ENCODE assay signal across 9 cellular contexts in the genomic region with DNA sequence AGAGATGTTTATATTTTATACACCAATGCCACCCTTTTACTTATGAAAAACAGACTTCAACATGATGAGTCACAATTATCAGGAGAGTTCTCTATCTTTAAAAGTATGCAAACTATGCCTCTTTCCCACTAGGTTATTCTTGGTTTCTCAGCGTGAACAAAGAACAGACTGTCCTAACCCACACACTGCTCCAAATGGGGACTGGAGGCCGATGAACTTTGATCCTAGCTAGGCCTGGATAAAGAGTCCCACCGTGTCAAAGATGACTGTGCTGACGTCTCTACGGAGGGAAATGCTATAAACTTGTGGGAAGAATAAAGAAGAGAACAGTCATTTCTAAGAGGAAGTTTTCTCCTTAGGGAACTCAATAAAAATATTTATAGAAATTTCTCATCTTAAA.
DNase-seq lines count a peak whose midpoint lies in the region; TF ChIP-seq lines count a peak whose summit lies in the region.
"Had no signal": no experiment of that assay in that cellular context is flagged by ENCODE, and none has a peak within 500 bp of the region (broad histone marks: within the 10 kb centered on the region; RNA-seq: fewer than 3 reads in every experiment).

No MANE protein-coding gene starts in this region.

- H3K9ac ChIP-seq in HUES64 (ENCODE audit: low read depth, low read length), result no peak overlapping the region

- H3K4me1 ChIP-seq in HUES64 (ENCODE audit: insufficient read depth, low read length), result peaks cover 18% of the 10 kb centered on the region; the same call in 1 of the 2 replicates
- peaks cover 21% of the 10 kb centered on the region for H3K4me1 ChIP-seq in ectodermal cell (ENCODE audit: control insufficient read depth, insufficient read depth, low read length)
- H3K4me1 ChIP-seq in muscle layer of duodenum (ENCODE audit: control insufficient read depth in 1 of 2, insufficient read depth in 2 of 2, low read length in 2 of 2), result peaks cover 4 to 15% of the 10 kb centered on the region in 2 donors

- 49% methylated on average over 5 of the region's 5 CpGs for WGBS in HUES64
- 22 to 24% methylated on average over 5 of the region's 5 CpGs for WGBS in ectodermal cell, 2 experiments

- in situ Hi-C loops in GM13976 (cut with MboI; ENCODE audit: low sequenced_read_pairs, unreplicated experiment), result no loop called here
- in situ Hi-C loops in GM13977 (cut with MboI; ENCODE audit: low pct_unique_long_range_greater_than_20kb, low sequenced_read_pairs, unreplicated experiment), result no loop called here

- H3K27me3 ChIP-seq in HUES64 (ENCODE audit: insufficient read depth, low read length) (no peaks in the 10 kb centered on the region), ectodermal cell (ENCODE audit: control insufficient read depth, insufficient read depth, low read length, poor library complexity, severe bottlenecking) (no peaks in the 10 kb centered on the region), muscle layer of duodenum (ENCODE audit: low read depth, low read length) (no peaks in the 10 kb centered on the region)

- DNase-seq in GM13976 (ENCODE audit: low spot score) (peak; percentile 4), GM13977 (ENCODE audit: low spot score) (no peak), NAMALWA (ENCODE audit: low spot score) (no peak), cerebellar cortex (ENCODE audit: low spot score) (no peak), hippocampal formation (lab: John Stamatoyannopoulos, UW) (no peak)

- H3K27ac ChIP-seq in HUES64 (ENCODE audit: low read depth, low read length) (peak overlapping the region; percentile 31; the same call in 1 of the 2 replicates), ectodermal cell (ENCODE audit: insufficient read depth, low read depth, low read length, poor library complexity, severe bottlenecking) (peak overlapping the region; percentile 88), muscle layer of duodenum (ENCODE audit: low read length) (peak overlapping the region; percentile 67)
- H3K27ac ChIP-seq: HL-60 had no signal

- H3K36me3 ChIP-seq in HUES64 (ENCODE audit: insufficient read depth, low read length), result no peaks in the 10 kb centered on the region
- H3K36me3 ChIP-seq in ectodermal cell (ENCODE audit: control insufficient read depth, insufficient read depth, low read length), result no peaks in the 10 kb centered on the region
- peaks cover 13 to 18% of the 10 kb centered on the region in 2 donors for H3K36me3 ChIP-seq in muscle layer of duodenum (ENCODE audit: control insufficient read depth in 1 of 2, insufficient read depth in 2 of 2, low read length in 2 of 2)

- H3K9me3 ChIP-seq in HUES64 (ENCODE audit: insufficient read depth, low read depth, low read length), result no peaks in the 10 kb centered on the region
- no peaks in the 10 kb centered on the region for H3K9me3 ChIP-seq in ectodermal cell (ENCODE audit: control insufficient read depth, low read length)
- no peaks in the 10 kb centered on the region for H3K9me3 ChIP-seq in muscle layer of duodenum (ENCODE audit: control insufficient read depth in 1 of 2, low read length in 2 of 2)

- no peak overlapping the region for H3K4me3 ChIP-seq in HUES64 (ENCODE audit: low read length)
- no peak overlapping the region for H3K4me3 ChIP-seq in ectodermal cell (ENCODE audit: insufficient read depth, low read depth, low read length)
- no peak overlapping the region for H3K4me3 ChIP-seq in muscle layer of duodenum (ENCODE audit: low read depth in 1 of 2, low read length in 2 of 2)

- TF ChIP-seq CTCF in GM13976 (IDR thresholded peaks at IDR 0.05; ENCODE audit: borderline replicate concordance, control extremely low read depth, extremely low read depth, insufficient read depth, missing control alignments), result no peak
- no peak for TF ChIP-seq CTCF in GM13977 (IDR thresholded peaks at IDR 0.05; ENCODE audit: extremely low read depth, insufficient read depth, missing control alignments)

Comparison
In these comparisons a context has a peak if more than half of its experiments do, and no peak if none do; other contexts are left out.
1. H3K27ac ChIP-seq: peak in every context shown above with its lines; median percentile 88 in ectodermal cell; 67 in muscle layer of duodenum; 31 in HUES64.